In the genomic region with DNA sequence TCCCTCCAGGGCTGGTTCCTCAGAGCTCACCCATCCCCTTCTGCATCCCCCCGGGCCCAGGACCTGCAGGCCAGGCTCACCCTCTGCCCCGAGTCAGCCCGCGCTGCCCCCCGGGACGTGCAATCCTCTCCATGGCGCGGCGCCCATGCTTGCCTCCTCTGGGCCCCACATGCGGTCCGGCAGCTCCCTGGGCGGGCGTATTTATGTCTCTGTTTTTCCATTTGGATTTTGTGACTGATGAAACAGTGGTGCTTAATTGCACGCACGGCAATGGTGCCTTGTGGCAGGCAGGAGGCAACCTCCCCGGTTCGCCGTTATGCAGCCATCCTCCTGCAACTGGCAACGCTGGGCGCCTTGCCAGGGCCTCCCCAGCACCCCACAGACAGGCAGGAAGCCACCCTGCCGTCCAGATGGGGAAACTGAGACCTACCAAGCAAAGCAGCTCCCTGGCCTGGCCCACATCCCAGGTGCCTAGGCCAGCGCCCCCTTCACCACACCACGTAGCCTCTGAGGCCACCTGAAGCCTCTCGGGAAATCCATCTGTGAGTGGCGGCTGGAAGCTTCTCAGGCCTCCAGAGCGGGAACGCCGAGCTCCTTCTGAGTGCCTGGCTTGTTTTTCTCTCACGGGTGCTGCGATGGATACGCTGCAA, we compare ENCODE assay signal across 15 cellular contexts. TPM values are rescaled to one million over a fixed set of nuclear protein-coding genes. Genes with fewer than 3 reads are reported as not detected.
DNase-seq lines count a peak whose midpoint lies in the region; ATAC-seq and TF ChIP-seq lines count a peak whose summit lies in the region.
"Had no signal": no experiment of that assay in that cellular context is flagged by ENCODE, and none has a peak within 500 bp of the region (broad histone marks: within the 10 kb centered on the region; RNA-seq: fewer than 3 reads in every experiment).

No MANE protein-coding gene starts in this region.

- H3K4me3 Mint-ChIP-seq in activated T-cell treated with anti-CD3 and anti-CD28 coated beads, Interleukin-2, amount 50 U/mL, for 72 hours, result peak overlapping the region; percentile 59 to 68

- H3K4me3 ChIP-seq in GM23248, result peak overlapping the region; percentile 53
- peak overlapping the region in 3 of 4 donors; percentile 32 to 60 (median 41) for H3K4me3 ChIP-seq in esophagus squamous epithelium
- H3K4me3 ChIP-seq in spleen, result peak overlapping the region in 1 of 8 donors; percentile 63
- H3K4me3 ChIP-seq: SJSA1 had no signal

- peaks cover 18% of the 10 kb centered on the region for H3K27me3 Mint-ChIP-seq in activated T-cell treated with anti-CD3 and anti-CD28 coated beads, Interleukin-2, amount 50 U/mL, for 72 hours (ENCODE audit: low read depth)

- peak overlapping the region; percentile 61 for H3K4me2 ChIP-seq in GM23248 (ENCODE audit: unreplicated experiment)

- no peak for ATAC-seq in activated T-cell treated with anti-CD3 and anti-CD28 coated beads, Interleukin-2, amount 50 U/mL, for 72 hours (replicated peaks in 1 of 2)

- H3K27ac Mint-ChIP-seq in activated T-cell treated with anti-CD3 and anti-CD28 coated beads, Interleukin-2, amount 50 U/mL, for 72 hours, result no peak overlapping the region

- WGBS in GM23248 (ENCODE audit: low coverage in 1 of 2, low lambda C conversion rate in 2 of 2, missing lambda C conversion rate in 2 of 2), 2 experiments, result 27 to 36% methylated on average over 29 to 31 of the region's 31 CpGs
- WGBS in esophagus squamous epithelium, 2 donors, result 73 to 83% methylated on average over 9 to 14 of the region's 31 CpGs
- WGBS in spleen, 5 donors, result 75 to 88% (median 79%) methylated on average over 24 to 31 of the region's 31 CpGs

- H3K9me2 ChIP-seq in GM23248 (ENCODE audit: insufficient read depth), result no peaks in the 10 kb centered on the region

- no peak for DNase-seq in activated T-cell treated with anti-CD3 and anti-CD28 coated beads, Interleukin-2, amount 50 U/mL, for 72 hours
- DNase-seq in activated T-cell treated with anti-CD3 and anti-CD28 coated beads for 4 hours (no peak), GM23248 (peak; percentile 73), esophagus squamous epithelium (lab: John Stamatoyannopoulos, UW) (no peak), spleen (peak; percentile 66), kidney glomerular epithelial cell (lab: John Stamatoyannopoulos, UW) (no peak), ureter (ENCODE audit: low spot score) (no peak), NCI-H446 treated with DMSO at 0.1 percent for 48 hours (lab: John Stamatoyannopoulos, UW) (no peak)
- DNase-seq: brain microvascular endothelial cell, left ventricle myocardium inferior, WERI-Rb-1 had no signal

- H3K27me3 ChIP-seq in GM23248 (replicated peaks; ENCODE audit: insufficient read depth), result peaks cover 13% of the 10 kb centered on the region
- H3K27me3 ChIP-seq in esophagus squamous epithelium, result peaks cover 0 to 90% (median 4%) of the 10 kb centered on the region in 4 donors
- H3K27me3 ChIP-seq in spleen (replicated peaks in 1 of 7), result peaks cover 0 to 89% (median 54%) of the 10 kb centered on the region in 7 donors

- no peaks in the 10 kb centered on the region for H3F3A ChIP-seq in GM23248 (ENCODE audit: insufficient read depth)

- TF ChIP-seq CTCF in esophagus squamous epithelium (IDR thresholded peaks at IDR 0.05) (no peak), spleen (IDR thresholded peaks at IDR 0.05 in 8 of 11, conservative IDR thresholded peaks at IDR 0.05 in 3 of 11) (no peak)

- peak overlapping the region; percentile 66 for H2AFZ ChIP-seq in GM23248

- H3K27ac ChIP-seq in GM23248 (no peak overlapping the region), esophagus squamous epithelium (no peak overlapping the region), spleen (no peak overlapping the region)
- H3K27ac ChIP-seq: brain microvascular endothelial cell, left ventricle myocardium inferior, SJSA1, WERI-Rb-1 had no signal

- H3K4me1 Mint-ChIP-seq in activated T-cell treated with anti-CD3 and anti-CD28 coated beads, Interleukin-2, amount 50 U/mL, for 72 hours (ENCODE audit: low read depth), result peaks cover 5% of the 10 kb centered on the region

- H3K36me3 ChIP-seq in GM23248 (ENCODE audit: low read depth) (no peaks in the 10 kb centered on the region), esophagus squamous epithelium (no peaks in the 10 kb centered on the region), spleen (no peaks in the 10 kb centered on the region)
- H3K36me3 ChIP-seq: brain microvascular endothelial cell, left ventricle myocardium inferior, SJSA1, WERI-Rb-1 had no signal

- no peaks in the 10 kb centered on the region for H3K79me2 ChIP-seq in GM23248 (ENCODE audit: insufficient read depth)

- peak overlapping the region; percentile 39 for H3K9ac ChIP-seq in GM23248

- in situ Hi-C loops in GM23248 (cut with MboI), result no loop called here

- intact Hi-C loops in esophagus squamous epithelium (cut with DNase I) (no loop called here), spleen (cut with DNase I; ENCODE audit: low total_unique reads) (no loop called here)

- H3K9me3 ChIP-seq in GM23248 (ENCODE audit: low read depth), result no peaks in the 10 kb centered on the region
- no peaks in the 10 kb centered on the region for H3K9me3 ChIP-seq in esophagus squamous epithelium
- no peaks in the 10 kb centered on the region for H3K9me3 ChIP-seq in spleen
- H3K9me3 ChIP-seq: left ventricle myocardium inferior, SJSA1 had no signal

- no peaks in the 10 kb centered on the region for H3K9me3 Mint-ChIP-seq in activated T-cell treated with anti-CD3 and anti-CD28 coated beads, Interleukin-2, amount 50 U/mL, for 72 hours

- no peaks in the 10 kb centered on the region for H3K36me3 Mint-ChIP-seq in activated T-cell treated with anti-CD3 and anti-CD28 coated beads, Interleukin-2, amount 50 U/mL, for 72 hours (ENCODE audit: insufficient read depth in 2 of 2)

- TF ChIP-seq POLR2A in esophagus squamous epithelium (IDR thresholded peaks at IDR 0.05) (no peak), spleen (IDR thresholded peaks at IDR 0.05) (no peak)

- H3K4me1 ChIP-seq in GM23248 (ENCODE audit: insufficient read depth) (no peaks in the 10 kb centered on the region), esophagus squamous epithelium (peaks cover 12 to 21% (median 15%) of the 10 kb centered on the region in 3 donors), spleen (peaks cover 10 to 21% (median 17%) of the 10 kb centered on the region in 6 donors)

- no peaks in the 10 kb centered on the region for H4K20me1 ChIP-seq in GM23248 (ENCODE audit: insufficient read depth)

RNA-seq across cellular contexts. Expression of a gene that starts 58.5 kb away (rescaled TPM):
- total RNA-seq in activated T-cell treated with anti-CD3 and anti-CD28 coated beads, Interleukin-2, amount 50 U/mL, for 72 hours, result not detected
- total RNA-seq in GM23248 (2014; rRNA removed; shearing (Covaris generic)), result not detected in 2 replicates
- not detected in 2 replicates for polyA plus RNA-seq in GM23248 (2016; fragmentation: Nextera tagmentation; extraction: Ambion mirVana)
- total RNA-seq in esophagus squamous epithelium, result not detected
- not detected for total RNA-seq in spleen
- polyA plus RNA-seq in spleen, result not detected
- total RNA-seq in ureter, result not detected
- total RNA-seq: endothelial cell of umbilical vein, left ventricle myocardium inferior, occipital lobe, SJSA1 had no signal
- polyA plus RNA-seq: AG04450, endothelial cell of umbilical vein had no signal

Comparison
In these comparisons a context has a peak if more than half of its experiments do, and no peak if none do; other contexts are left out.
1. DNase-seq: peak in GM23248 (single experiment) and spleen (single experiment); none in activated T-cell treated with anti-CD3 and anti-CD28 coated beads, Interleukin-2, amount 50 U/mL, for 72 hours (0 of 2), activated T-cell treated with anti-CD3 and anti-CD28 coated beads for 4 hours (single experiment), esophagus squamous epithelium (single experiment), kidney glomerular epithelial cell (single experiment), ureter (single experiment) and NCI-H446 treated with DMSO at 0.1 percent for 48 hours (single experiment).